ENCODE assay signal across 26 cellular contexts in the genomic region with DNA sequence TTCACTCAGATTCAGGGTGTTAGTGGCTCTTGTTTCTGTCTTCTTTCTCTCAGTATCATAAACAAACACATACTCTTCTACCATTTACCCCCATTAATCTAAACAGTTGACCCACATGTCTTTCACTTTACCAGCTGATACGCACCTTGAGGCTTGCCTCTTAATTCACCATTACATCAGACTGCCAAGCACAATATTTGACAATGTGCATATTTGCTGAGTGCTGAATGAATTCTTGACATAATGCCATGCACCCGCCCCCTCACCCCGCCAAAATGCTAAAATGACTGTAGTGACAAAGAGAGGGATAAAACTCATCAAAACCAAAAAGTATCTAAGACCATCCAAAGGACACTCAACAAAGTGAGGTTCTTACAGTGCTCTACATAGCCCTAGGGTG. TPM values are rescaled to one million over a fixed set of nuclear protein-coding genes. Genes with fewer than 3 reads are reported as not detected.
DNase-seq lines count a peak whose midpoint lies in the region; ATAC-seq, FAIRE-seq and TF ChIP-seq lines count a peak whose summit lies in the region.
"Had no signal": no experiment of that assay in that cellular context is flagged by ENCODE, and none has a peak within 500 bp of the region (broad histone marks: within the 10 kb centered on the region; RNA-seq: fewer than 3 reads in every experiment).

No MANE protein-coding gene starts in this region.

- H3K4me3 Mint-ChIP-seq in CD8-positive, alpha-beta T cell = no peak overlapping the region
- H3K4me3 Mint-ChIP-seq in astrocyte (ENCODE audit: unreplicated experiment) (no peak overlapping the region), nephron progenitor cell (no peak overlapping the region)
- H3K4me3 Mint-ChIP-seq: activated CD4-positive, alpha-beta T cell treated with anti-CD3 and anti-CD28 coated beads, Interleukin-2, amount 10 ng/mL, durations not matched to agents 7 days and 5 days; CD8-positive, alpha-beta memory T cell; endodermal cell; natural killer cell treated with Interleukin-12 subunit alpha and Interleukin-12 subunit beta and Interleukin-15 and Interleukin-18, amount 100 ng/mL, for 72 hours had no signal

- intact Hi-C loops in CD8-positive, alpha-beta T cell (cut with DNase I, micrococcal nuclease) = loop anchor here in 1 of 2 experiments (5.0 kb wide), 1 partner anchor 79 kb away; no protein-coding TSS in a partner anchor

- no peaks in the 10 kb centered on the region for H3K4me1 ChIP-seq in CD8-positive, alpha-beta T cell (ENCODE audit: insufficient read depth, low read length)
- no peaks in the 10 kb centered on the region for H3K4me1 ChIP-seq in astrocyte (ENCODE audit: insufficient read depth, low read length)
- H3K4me1 ChIP-seq: upper lobe of left lung had no signal

- peak overlapping the region; percentile 56 for H3K27ac Mint-ChIP-seq in CD8-positive, alpha-beta T cell
- no peak overlapping the region for H3K27ac Mint-ChIP-seq in astrocyte (ENCODE audit: unreplicated experiment)
- H3K27ac Mint-ChIP-seq in nephron progenitor cell = peak overlapping the region; percentile 29
- H3K27ac Mint-ChIP-seq: activated CD4-positive, alpha-beta T cell treated with anti-CD3 and anti-CD28 coated beads, Interleukin-2, amount 10 ng/mL, durations not matched to agents 7 days and 5 days had no signal

- no peaks in the 10 kb centered on the region for H4K20me1 ChIP-seq in astrocyte (ENCODE audit: insufficient read depth, low read length)

- TF ChIP-seq CTCF in CD8-positive, alpha-beta T cell (IDR thresholded peaks at IDR 0.05) = no peak
- TF ChIP-seq CTCF in astrocyte (IDR thresholded peaks at IDR 0.05; ENCODE audit: insufficient read depth, low read depth, low read length) (no peak), nephron progenitor cell (IDR thresholded peaks at IDR 0.05) (no peak)

- H3K36me3 ChIP-seq in CD8-positive, alpha-beta T cell (ENCODE audit: insufficient read depth, low read length) = peaks cover 6% of the 10 kb centered on the region
- H3K36me3 ChIP-seq in astrocyte (ENCODE audit: insufficient read depth, low read length) = no peaks in the 10 kb centered on the region
- H3K36me3 ChIP-seq: ovary had no signal

- DNase-seq in NCI-H2029 (lab: John Stamatoyannopoulos, UW) (peak; percentile 6), NCI-H2029 treated with DMSO at 0.1 percent for 48 hours (lab: John Stamatoyannopoulos, UW) (no peak), astrocyte (ENCODE audit: low read depth) (peak; percentile 16), nephron progenitor cell (no peak), NOMO-1 treated with dmso at 0.1 percent for 144 hours (lab: John Stamatoyannopoulos, UW; ENCODE audit: unreplicated experiment) (no peak)
- no peak for DNase-seq in CD8-positive, alpha-beta T cell
- no peak for DNase-seq in stimulated activated CD4-positive, alpha-beta T cell treated with anti-CD3 and anti-CD28 coated beads, Interleukin-15, amount 100 ng/mL, for 24 hours
- DNase-seq: 8988T; activated CD4-positive, alpha-beta T cell treated with anti-CD3 and anti-CD28 coated beads, Interleukin-2, amount 10 ng/mL, durations not matched to agents 7 days and 5 days; activated gamma-delta T cell treated with Interleukin-2 at 50 U/mL for 16 hours; CD8-positive, alpha-beta memory T cell; cortex of kidney; DMS53; endodermal cell; islet precursor cell; Karpas-422; NCI-H187 treated with DMSO at 0.1 percent for 48 hours; NCI-H2227 treated with DMSO at 0.1 percent for 48 hours; ovary; right cardiac atrium; SK-N-SH; upper lobe of left lung had no signal

- no peak for ATAC-seq in CD8-positive, alpha-beta T cell
- no peak for ATAC-seq in HG03354 (IDR thresholded peaks at IDR 0.05; ENCODE audit: poor library complexity, severe bottlenecking, unreplicated experiment)
- ATAC-seq: natural killer cell treated with Interleukin-12 subunit alpha and Interleukin-12 subunit beta and Interleukin-15 and Interleukin-18, amount 100 ng/mL, for 72 hours; right cardiac atrium had no signal

- H3K4me1 Mint-ChIP-seq in CD8-positive, alpha-beta T cell (ENCODE audit: low read depth) = no peaks in the 10 kb centered on the region
- no peaks in the 10 kb centered on the region for H3K4me1 Mint-ChIP-seq in astrocyte (ENCODE audit: low read depth, unreplicated experiment)
- H3K4me1 Mint-ChIP-seq in nephron progenitor cell = peaks cover 6% of the 10 kb centered on the region
- H3K4me1 Mint-ChIP-seq: activated CD4-positive, alpha-beta T cell treated with anti-CD3 and anti-CD28 coated beads, Interleukin-2, amount 10 ng/mL, durations not matched to agents 7 days and 5 days had no signal

- no peak overlapping the region for H3K4me2 ChIP-seq in astrocyte (ENCODE audit: low read length)
- H3K4me2 ChIP-seq: SK-N-SH had no signal

- peaks cover 59% of the 10 kb centered on the region for H3K36me3 Mint-ChIP-seq in CD8-positive, alpha-beta T cell
- H3K36me3 Mint-ChIP-seq in astrocyte (ENCODE audit: low read depth, unreplicated experiment) = peaks cover 3% of the 10 kb centered on the region
- H3K36me3 Mint-ChIP-seq in nephron progenitor cell (ENCODE audit: low read depth) = peaks cover 15% of the 10 kb centered on the region

- no peaks in the 10 kb centered on the region for H3K9me3 ChIP-seq in CD8-positive, alpha-beta T cell (ENCODE audit: low read length)
- no peaks in the 10 kb centered on the region for H3K9me3 ChIP-seq in astrocyte (ENCODE audit: insufficient read depth, low read depth, low read length)
- H3K9me3 ChIP-seq: ovary, SK-N-SH, upper lobe of left lung had no signal

- H3K27ac ChIP-seq in CD8-positive, alpha-beta T cell (ENCODE audit: low read depth, low read length) = no peak overlapping the region
- H3K27ac ChIP-seq in astrocyte (ENCODE audit: low read depth, low read length) = no peak overlapping the region
- H3K27ac ChIP-seq: ovary, upper lobe of left lung had no signal

- H3K79me2 ChIP-seq in astrocyte (ENCODE audit: insufficient read depth, low read length) = no peaks in the 10 kb centered on the region

- H2AFZ ChIP-seq in astrocyte (ENCODE audit: low read depth, low read length) = no peak overlapping the region

- H3K9me3 Mint-ChIP-seq in CD8-positive, alpha-beta T cell = no peaks in the 10 kb centered on the region
- H3K9me3 Mint-ChIP-seq in astrocyte (ENCODE audit: unreplicated experiment) = no peaks in the 10 kb centered on the region
- H3K9me3 Mint-ChIP-seq in nephron progenitor cell = no peaks in the 10 kb centered on the region
- H3K9me3 Mint-ChIP-seq: activated CD4-positive, alpha-beta T cell treated with anti-CD3 and anti-CD28 coated beads, Interleukin-2, amount 10 ng/mL, durations not matched to agents 7 days and 5 days; CD8-positive, alpha-beta memory T cell; endodermal cell; natural killer cell treated with Interleukin-12 subunit alpha and Interleukin-12 subunit beta and Interleukin-15 and Interleukin-18, amount 100 ng/mL, for 72 hours had no signal

- no peaks in the 10 kb centered on the region for H3K27me3 Mint-ChIP-seq in CD8-positive, alpha-beta T cell (ENCODE audit: low read depth)
- H3K27me3 Mint-ChIP-seq in astrocyte (ENCODE audit: low read depth, unreplicated experiment) (no peaks in the 10 kb centered on the region), nephron progenitor cell (ENCODE audit: low read depth, poor library complexity) (no peaks in the 10 kb centered on the region)
- H3K27me3 Mint-ChIP-seq: activated CD4-positive, alpha-beta T cell treated with anti-CD3 and anti-CD28 coated beads, Interleukin-2, amount 10 ng/mL, durations not matched to agents 7 days and 5 days; CD8-positive, alpha-beta memory T cell; natural killer cell treated with Interleukin-12 subunit alpha and Interleukin-12 subunit beta and Interleukin-15 and Interleukin-18, amount 100 ng/mL, for 72 hours had no signal

- FAIRE-seq in astrocyte (lab: Jason Lieb, UNC) = no peak
- FAIRE-seq: H1, HTR-8/SVneo had no signal

- no peak overlapping the region for H3K4me3 ChIP-seq in CD8-positive, alpha-beta T cell (ENCODE audit: low read depth, low read length)
- H3K4me3 ChIP-seq in astrocyte (ENCODE audit: insufficient read depth, low read depth, low read length) = no peak overlapping the region
- H3K4me3 ChIP-seq: ovary, upper lobe of left lung had no signal

- no peak overlapping the region for H3K9ac ChIP-seq in astrocyte (ENCODE audit: low read length)
- H3K9ac ChIP-seq: SK-N-SH had no signal

- CTCF ChIA-PET in CD8-positive, alpha-beta T cell (lab: Charles Lee) = interaction anchor here (1.9 kb wide), 1 partner anchor 78 kb away, joined by 4 read pairs; no protein-coding TSS in a partner anchor

- POLR2A ChIA-PET in CD8-positive, alpha-beta T cell (lab: Charles Lee) = no interaction called here

- H3K27me3 ChIP-seq in CD8-positive, alpha-beta T cell (ENCODE audit: insufficient read depth, low read length) = no peaks in the 10 kb centered on the region
- no peaks in the 10 kb centered on the region for H3K27me3 ChIP-seq in astrocyte (ENCODE audit: insufficient read depth, low read length)
- H3K27me3 ChIP-seq: ovary, upper lobe of left lung had no signal

RNA-seq across cellular contexts. Expression of a gene that starts 57.4 kb away (rescaled TPM):
- 10 to 100 TPM; 51.4 to 57.0 TPM for total RNA-seq in CD8-positive, alpha-beta T cell
- total RNA-seq in astrocyte = 23.9 and 28.0 TPM in 2 replicates

Comparison
In these comparisons a context has a peak if more than half of its experiments do, and no peak if none do; other contexts are left out.
1. DNase-seq: peak in NCI-H2029 (single experiment) and astrocyte (single experiment); none in NCI-H2029 treated with DMSO at 0.1 percent for 48 hours (single experiment), CD8-positive, alpha-beta T cell (0 of 7), nephron progenitor cell (single experiment), NOMO-1 treated with dmso at 0.1 percent for 144 hours (single experiment) and stimulated activated CD4-positive, alpha-beta T cell treated with anti-CD3 and anti-CD28 coated beads, Interleukin-15, amount 100 ng/mL, for 24 hours (single experiment).